1 cellular context compared by ENCODE assay signal in genomic region chr12:6722863-6723262, GRCh38.
TF ChIP-seq lines count a peak whose summit lies in the region.

No MANE protein-coding gene starts in this region.

TF ChIP-seq in GM12878, 131 proteins besides CTCF, POLR2A, EP300 and RAD21:
- TF ChIP-seq CBFB (IDR thresholded peaks at IDR 0.05; ENCODE audit: low read depth) = no peak
- TF ChIP-seq WRNIP1 (IDR thresholded peaks at IDR 0.05; ENCODE audit: borderline replicate concordance, low read depth, low read length) = no peak
- no peak for TF ChIP-seq E4F1 (IDR thresholded peaks at IDR 0.05; ENCODE audit: borderline replicate concordance, partially characterized antibody)
- TF ChIP-seq IRF4 (IDR thresholded peaks at IDR 0.05; ENCODE audit: low read depth, low read length) = no peak
- TF ChIP-seq POLR2AphosphoS5 (IDR thresholded peaks at IDR 0.05; ENCODE audit: low read length) = no peak
- no peak for TF ChIP-seq MAX (IDR thresholded peaks at IDR 0.05; ENCODE audit: low read depth, low read length)
- TF ChIP-seq ATF7 (IDR thresholded peaks at IDR 0.05; ENCODE audit: low read depth) = no peak
- no peak for TF ChIP-seq NFYA (IDR thresholded peaks at IDR 0.05; ENCODE audit: borderline replicate concordance, low read depth, low read length)
- TF ChIP-seq SUZ12 (IDR thresholded peaks at IDR 0.05; ENCODE audit: unreplicated experiment) = no peak
TF ChIP-seq in GM12878: peak in this region for 0.
